Comparison of ENCODE assay signal across 8 cellular contexts in the genomic region with DNA sequence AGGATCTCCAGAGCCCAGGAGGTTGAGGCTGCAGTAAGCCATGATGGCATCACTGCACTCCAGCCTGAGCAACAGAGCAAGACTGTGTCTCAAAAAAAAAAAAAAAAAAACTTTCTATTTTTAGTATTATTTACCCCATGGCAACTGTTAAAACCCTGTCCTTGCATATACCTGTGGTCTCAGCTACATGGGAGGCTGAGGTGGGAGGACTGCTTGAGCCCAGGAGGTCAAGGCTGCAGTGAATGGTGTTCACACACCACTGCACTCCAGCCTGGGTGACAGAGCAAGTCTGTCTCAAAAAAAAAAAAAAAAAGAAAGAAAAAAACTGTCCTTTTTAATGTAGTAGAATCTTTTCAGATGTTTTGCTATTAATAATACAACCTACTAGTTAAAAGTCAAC. TPM values are rescaled to one million over a fixed set of nuclear protein-coding genes. Genes with fewer than 3 reads are reported as not detected.
DNase-seq lines count a peak whose midpoint lies in the region; ATAC-seq and TF ChIP-seq lines count a peak whose summit lies in the region.
"Not testable (repeated sequence)": the region's sequence is repeated elsewhere in the genome, so short reads cannot be mapped to it uniquely, and the experiment has no call there.

No MANE protein-coding gene starts in this region.

- peaks cover 20% of the 10 kb centered on the region for H3K36me3 ChIP-seq in OCI-LY1 (ENCODE audit: insufficient read depth, low read length)

- peak; percentile 31 for DNase-seq in GM12865 (ENCODE audit: low read depth)
- DNase-seq in activated CD8-positive, alpha-beta T cell treated with anti-CD3 and anti-CD28 coated beads for 36 hours; central memory CD8-positive, alpha-beta T cell (ENCODE audit: low spot score in 2 of 2); naive B cell; stimulated activated naive CD8-positive, alpha-beta T cell treated with anti-CD3 and anti-CD28 coated beads, Interleukin-15, amount 100 ng/mL, for 72 hours: not testable (repeated sequence)

- not testable (repeated sequence) for H3K27me3 ChIP-seq in OCI-LY1 (ENCODE audit: insufficient read depth, low read length)

- peak; percentile 5 for ATAC-seq in GM19467 (IDR thresholded peaks at IDR 0.05; ENCODE audit: unreplicated experiment)
- peak; percentile 1 for ATAC-seq in HG03095 (IDR thresholded peaks at IDR 0.05; ENCODE audit: unreplicated experiment)
- not testable (repeated sequence) for ATAC-seq in activated CD8-positive, alpha-beta T cell treated with anti-CD3 and anti-CD28 coated beads for 36 hours; central memory CD8-positive, alpha-beta T cell (replicated peaks; ENCODE audit: extremely low read depth, poor library complexity, severe bottlenecking); naive B cell (ENCODE audit: low read depth in 2 of 2); stimulated activated naive CD8-positive, alpha-beta T cell treated with anti-CD3 and anti-CD28 coated beads, Interleukin-15, amount 100 ng/mL, for 72 hours

- H3K79me2 ChIP-seq in OCI-LY1 (ENCODE audit: insufficient read depth, low read length) = peaks cover 78% of the 10 kb centered on the region

- intact Hi-C loops in activated CD8-positive, alpha-beta T cell treated with anti-CD3 and anti-CD28 coated beads for 36 hours (cut with micrococcal nuclease) = loop anchor here (5.0 to 10.0 kb wide), 2 partner anchors 63 to 120 kb away; no protein-coding TSS in a partner anchor

- H3K4me3 ChIP-seq in GM12865 (ENCODE audit: low read depth, low read length) (peak overlapping the region; percentile 95), OCI-LY1 (ENCODE audit: low read depth, low read length, poor library complexity, severe bottlenecking) (peak overlapping the region; percentile 83)

- CTCF ChIA-PET in activated CD8-positive, alpha-beta T cell treated with anti-CD3 and anti-CD28 coated beads for 36 hours (lab: Charles Lee) = interaction anchor here (0.8 to 1.5 kb wide), 5 partner anchors 15 to 131 kb away, joined by 3 to 5 read pairs (median 3); no protein-coding TSS in a partner anchor

- H3K36me3 Mint-ChIP-seq in activated CD8-positive, alpha-beta T cell treated with anti-CD3 and anti-CD28 coated beads for 36 hours (ENCODE audit: low read depth); naive B cell: not testable (repeated sequence)
- H3K36me3 Mint-ChIP-seq in central memory CD8-positive, alpha-beta T cell (ENCODE audit: insufficient read depth) = peaks cover 20% of the 10 kb centered on the region

- H3K9me2 ChIP-seq in OCI-LY1 (ENCODE audit: low read depth, low read length) = not testable (repeated sequence)

- POLR2A ChIA-PET in activated CD8-positive, alpha-beta T cell treated with anti-CD3 and anti-CD28 coated beads for 36 hours (lab: Charles Lee) = interaction anchor here (1.0 kb wide), 1 partner anchor 297 kb away, joined by 3 read pairs; the partner anchor contains the start of gene YME1L1

- H3K4me1 Mint-ChIP-seq in activated CD8-positive, alpha-beta T cell treated with anti-CD3 and anti-CD28 coated beads for 36 hours (ENCODE audit: low read depth) = peaks cover 43% of the 10 kb centered on the region
- peaks cover 50% of the 10 kb centered on the region for H3K4me1 Mint-ChIP-seq in central memory CD8-positive, alpha-beta T cell
- H3K4me1 Mint-ChIP-seq in naive B cell = peaks cover 36 to 55% (median 54%) of the 10 kb centered on the region in 3 donors
- peaks cover 57% of the 10 kb centered on the region for H3K4me1 Mint-ChIP-seq in stimulated activated naive CD8-positive, alpha-beta T cell treated with anti-CD3 and anti-CD28 coated beads, Interleukin-15, amount 100 ng/mL, for 72 hours

- not testable (repeated sequence) for H3K9me3 ChIP-seq in OCI-LY1 (ENCODE audit: low read length)

- peak overlapping the region; percentile 88 for H3K27ac ChIP-seq in OCI-LY1 (ENCODE audit: low read depth, low read length, poor library complexity, severe bottlenecking)

- not testable (repeated sequence) for H3F3A ChIP-seq in OCI-LY1 (ENCODE audit: insufficient read depth, low read length)

- not testable (repeated sequence) for TF ChIP-seq CTCF in GM12865 (IDR thresholded peaks at IDR 0.05; ENCODE audit: insufficient read depth, low read depth, low read length, missing control alignments); OCI-LY1 (IDR thresholded peaks at IDR 0.05; ENCODE audit: low read length); activated CD8-positive, alpha-beta T cell treated with anti-CD3 and anti-CD28 coated beads for 36 hours (IDR thresholded peaks at IDR 0.05)

- not testable (repeated sequence) for H3K9me3 Mint-ChIP-seq in activated CD8-positive, alpha-beta T cell treated with anti-CD3 and anti-CD28 coated beads for 36 hours; central memory CD8-positive, alpha-beta T cell; naive B cell; stimulated activated naive CD8-positive, alpha-beta T cell treated with anti-CD3 and anti-CD28 coated beads, Interleukin-15, amount 100 ng/mL, for 72 hours

- H2AFZ ChIP-seq in OCI-LY1 (ENCODE audit: low read length) = not testable (repeated sequence)

- H3K4me1 ChIP-seq in OCI-LY1 (ENCODE audit: insufficient read depth, low read length, severe bottlenecking) = peaks cover 44% of the 10 kb centered on the region

- H3K4me2 ChIP-seq in OCI-LY1 (ENCODE audit: low read length) = peak overlapping the region; percentile 81

- not testable (repeated sequence) for H3K27me3 Mint-ChIP-seq in activated CD8-positive, alpha-beta T cell treated with anti-CD3 and anti-CD28 coated beads for 36 hours; central memory CD8-positive, alpha-beta T cell; naive B cell; stimulated activated naive CD8-positive, alpha-beta T cell treated with anti-CD3 and anti-CD28 coated beads, Interleukin-15, amount 100 ng/mL, for 72 hours

- H4K20me1 ChIP-seq in OCI-LY1 (ENCODE audit: insufficient read depth, low read length) = not testable (repeated sequence)

- peak overlapping the region; percentile 61 for H3K27ac Mint-ChIP-seq in activated CD8-positive, alpha-beta T cell treated with anti-CD3 and anti-CD28 coated beads for 36 hours
- peak overlapping the region; percentile 96 for H3K27ac Mint-ChIP-seq in central memory CD8-positive, alpha-beta T cell (ENCODE audit: low read depth)
- H3K27ac Mint-ChIP-seq in naive B cell = peak overlapping the region; percentile 72 to 97 (median 78)
- not testable (repeated sequence) for H3K27ac Mint-ChIP-seq in stimulated activated naive CD8-positive, alpha-beta T cell treated with anti-CD3 and anti-CD28 coated beads, Interleukin-15, amount 100 ng/mL, for 72 hours

- H3K9ac ChIP-seq in OCI-LY1 (ENCODE audit: low read length) = peak overlapping the region; percentile 90

- peak overlapping the region; percentile 90 for H3K4me3 Mint-ChIP-seq in activated CD8-positive, alpha-beta T cell treated with anti-CD3 and anti-CD28 coated beads for 36 hours
- H3K4me3 Mint-ChIP-seq in central memory CD8-positive, alpha-beta T cell = peak overlapping the region; percentile 96
- H3K4me3 Mint-ChIP-seq in naive B cell = peak overlapping the region; percentile 86 to 100 (median 97)
- H3K4me3 Mint-ChIP-seq in stimulated activated naive CD8-positive, alpha-beta T cell treated with anti-CD3 and anti-CD28 coated beads, Interleukin-15, amount 100 ng/mL, for 72 hours = peak overlapping the region; percentile 91 to 97

RNA-seq across cellular contexts. Expression of gene ABI1, which starts 3.2 kb away (rescaled TPM):
- 10 to 100 TPM; 32.4 to 37.2 TPM for total RNA-seq in activated CD8-positive, alpha-beta T cell treated with anti-CD3 and anti-CD28 coated beads for 36 hours
- 100 to 1,000 TPM in 5 of 6 donors, 10 to 100 TPM in 1; 85.7 to 122 (median 108) TPM for polyA plus RNA-seq in naive B cell (ENCODE audit: low read depth in 6 of 6)
